Comparison of ENCODE assay signal across 8 cellular contexts in the genomic region with DNA sequence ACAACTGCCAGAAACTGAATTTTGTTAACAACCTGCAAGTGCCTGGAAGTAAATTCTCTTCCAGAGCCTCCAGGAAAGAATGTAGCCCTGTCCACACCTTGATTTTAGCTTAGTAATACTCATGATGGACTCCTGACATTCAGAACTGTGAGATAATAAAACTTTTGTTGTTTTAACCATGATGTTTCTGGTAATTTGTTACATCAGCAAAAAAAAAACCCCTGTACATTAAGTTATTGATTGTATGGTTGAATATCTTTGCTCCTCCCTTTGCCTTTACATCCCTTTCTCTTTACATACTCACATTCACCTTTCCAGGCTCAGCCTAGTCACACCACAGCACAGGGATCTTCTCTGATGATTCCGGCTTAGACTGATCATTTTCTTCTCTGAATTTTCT.
"Had no signal": no experiment of that assay in that cellular context is flagged by ENCODE, and none has a peak within 500 bp of the region (broad histone marks: within the 10 kb centered on the region; RNA-seq: fewer than 3 reads in every experiment).

No MANE protein-coding gene starts in this region.

- H3K4me3 Mint-ChIP-seq: H9, IgD-negative memory B cell had no signal

- H3K36me3 Mint-ChIP-seq: IgD-negative memory B cell had no signal

- FAIRE-seq: H54, HTR-8/SVneo had no signal

- H2AFZ ChIP-seq: GM23248 had no signal

- H3K4me3 ChIP-seq: GM23248 had no signal

- H3K27me3 Mint-ChIP-seq: IgD-negative memory B cell had no signal

- H3K9ac ChIP-seq: GM23248 had no signal

- H3K4me1 Mint-ChIP-seq: IgD-negative memory B cell had no signal

- H3K27ac ChIP-seq: GM23248 had no signal

- H3K27ac Mint-ChIP-seq: H9, IgD-negative memory B cell had no signal

- DNase-seq: GM23248, GOT3, H9, HCEC 1CT, KG1 had no signal
